In genomic region chr18:2433366-2433765, GRCh38 we compare ENCODE assay signal across 3 cellular contexts.
"Had no signal": no experiment of that assay in that cellular context is flagged by ENCODE, and none has a peak within 500 bp of the region (broad histone marks: within the 10 kb centered on the region; RNA-seq: fewer than 3 reads in every experiment).

No MANE protein-coding gene starts in this region.

- ATAC-seq: GM12878 had no signal

- DNase-seq: GDM1, GF-D8 had no signal

- H3K4me3 ChIP-seq: GM12878 had no signal
